8 cellular contexts compared by ENCODE assay signal in the genomic region with DNA sequence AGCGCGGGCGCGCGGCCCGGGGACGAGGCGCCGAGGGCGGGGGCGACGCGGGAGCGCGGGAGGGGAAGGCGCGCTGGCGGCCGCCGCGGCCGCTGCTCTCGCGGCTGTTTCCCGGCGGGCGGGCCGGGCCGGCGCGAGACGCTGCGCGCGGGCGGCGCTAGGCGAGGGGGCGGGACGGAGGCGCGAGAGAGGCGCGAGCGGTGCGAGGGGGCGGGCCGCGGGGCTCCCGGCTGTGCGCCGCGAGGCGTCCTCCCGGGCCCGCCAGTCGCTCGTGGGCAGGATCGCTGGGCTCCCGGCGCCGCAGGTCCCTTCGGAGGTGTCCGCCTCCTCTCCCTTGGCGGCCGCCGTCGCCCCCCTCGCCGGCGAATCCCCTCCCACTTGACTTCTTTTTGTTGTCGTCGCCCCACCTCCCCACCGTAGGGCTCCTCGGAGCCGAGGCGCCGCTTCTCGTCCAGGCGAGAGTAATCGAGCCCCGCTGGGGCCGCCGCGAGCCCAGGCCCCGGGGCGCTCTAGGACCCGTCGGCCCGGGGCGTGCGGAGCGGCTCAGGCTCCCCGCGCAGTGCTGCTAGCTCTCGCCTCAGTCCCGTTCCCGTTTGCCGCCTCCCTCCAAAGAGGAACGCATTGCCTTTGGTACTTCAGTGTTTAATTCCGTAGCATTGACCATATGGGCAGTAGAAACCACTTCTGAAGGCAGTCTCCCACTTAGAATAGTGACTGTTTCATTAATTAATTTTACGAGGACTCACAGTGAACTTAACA. TPM values are rescaled to one million over a fixed set of nuclear protein-coding genes. Genes with fewer than 3 reads are reported as not detected.
A peak's percentile ranks its signal among the peaks of the same experiment; 100 is the strongest.
DNase-seq lines count a peak whose midpoint lies in the region; ATAC-seq and TF ChIP-seq lines count a peak whose summit lies in the region.

Gene RANBP9, minus strand, starts transcription at position 110 of the 759 bp plus-strand sequence. CDS start 330 bp downstream, outside the sequence.

- no peak for TF ChIP-seq CTCF in endodermal cell (conservative IDR thresholded peaks at IDR 0.05)

- peaks cover 6% of the 10 kb centered on the region for H3K36me3 ChIP-seq in endodermal cell (ENCODE audit: control insufficient read depth, insufficient read depth, low read length)
- H3K36me3 ChIP-seq in mesodermal cell (ENCODE audit: control insufficient read depth, insufficient read depth, low read length) = peaks cover 4% of the 10 kb centered on the region

- no peaks in the 10 kb centered on the region for H3K27me3 Mint-ChIP-seq in endodermal cell (ENCODE audit: insufficient read depth)

- peak within 1 kb of the TSS; percentile 96 for H3K4me3 ChIP-seq in endodermal cell (ENCODE audit: low read length)
- H3K4me3 ChIP-seq in mesodermal cell (ENCODE audit: extremely low read depth, insufficient read depth, low read length, poor library complexity, severe bottlenecking) = peak within 1 kb of the TSS; percentile 68

- H3K27ac Mint-ChIP-seq in endodermal cell = peak within 1 kb of the TSS; percentile 94

- H3K4me3 Mint-ChIP-seq in endodermal cell = peak within 1 kb of the TSS; percentile 82

- ATAC-seq in GM21360 (IDR thresholded peaks at IDR 0.05; ENCODE audit: unreplicated experiment) = peak; percentile 73

- DNase-seq in COR-L47 (lab: John Stamatoyannopoulos, UW) (peak; percentile 98), HT1080 (ENCODE audit: low read depth) (peak; percentile 90), NOMO-1 treated with dmso at 0.1 percent for 144 hours (lab: John Stamatoyannopoulos, UW; ENCODE audit: unreplicated experiment) (peak; percentile 89), endodermal cell (peak; percentile 95)
- peak; percentile 67 for DNase-seq in activated CD8-positive, alpha-beta memory T cell treated with anti-CD3 and anti-CD28 coated beads, Interleukin-2, amount 50 U/mL, for 1 hour (ENCODE audit: extremely low read depth)
- DNase-seq in stimulated activated CD8-positive, alpha-beta memory T cell treated with anti-CD3 and anti-CD28 coated beads, Interleukin-15, amount 100 ng/mL, for 4 hours (ENCODE audit: low read depth in 2 of 2) = peak; percentile 77 to 82

- H3K36me3 Mint-ChIP-seq in endodermal cell (ENCODE audit: low read depth) = no peaks in the 10 kb centered on the region

- H3K4me1 ChIP-seq in endodermal cell (ENCODE audit: control insufficient read depth, insufficient read depth, low read length) (no peaks in the 10 kb centered on the region), mesodermal cell (ENCODE audit: control insufficient read depth, insufficient read depth, low read length, poor library complexity, severe bottlenecking) (no peaks in the 10 kb centered on the region)

- peaks cover 32% of the 10 kb centered on the region for H3K4me1 Mint-ChIP-seq in endodermal cell

- peak within 1 kb of the TSS; percentile 93 for H3K27ac ChIP-seq in endodermal cell (ENCODE audit: low read depth, low read length)
- H3K27ac ChIP-seq in mesodermal cell (ENCODE audit: low read depth, low read length, severe bottlenecking) = peak within 1 kb of the TSS; percentile 92

- WGBS in endodermal cell (ENCODE audit: insufficient coverage in 1 of 2, insufficient read length in 1 of 2), 2 experiments = 0 to 2% methylated on average over 27 to 102 of the region's 102 CpGs
- WGBS in mesodermal cell (ENCODE audit: insufficient coverage in 2 of 2), 2 experiments = 0% methylated on average over 72 to 88 of the region's 102 CpGs

- no peaks in the 10 kb centered on the region for H3K27me3 ChIP-seq in endodermal cell (ENCODE audit: control insufficient read depth, insufficient read depth, low read length, poor library complexity, severe bottlenecking)

- peaks cover 11% of the 10 kb centered on the region for H3K9me3 Mint-ChIP-seq in endodermal cell

- H3K9me3 ChIP-seq in endodermal cell (ENCODE audit: control insufficient read depth, low read length) (peaks cover 6% of the 10 kb centered on the region), mesodermal cell (ENCODE audit: control insufficient read depth, low read length) (peaks cover 6% of the 10 kb centered on the region)

- H3K9ac ChIP-seq in endodermal cell (ENCODE audit: extremely low read depth, low read length, poor library complexity, severe bottlenecking) = peak within 1 kb of the TSS; percentile 93

RNA-seq across cellular contexts. Expression of gene RANBP9, which starts in this region (rescaled TPM):
- 10.6 and 15.7 TPM in 2 replicates for total RNA-seq in HT1080 (2014; rRNA removed; shearing (Covaris generic))
- polyA plus RNA-seq in HT1080 (2015; cell fraction: cytosol; rRNA removed) = 24.6 and 27.3 TPM in 2 replicates
- 21.4 and 21.8 TPM in 2 replicates for polyA plus RNA-seq in HT1080 (2015; cell fraction: nucleus; rRNA removed)
- total RNA-seq in endodermal cell = 10 to 100 TPM; 43.7 to 45.4 TPM
- polyA plus RNA-seq in endodermal cell (2013, experiment 1 of 2) = 39.4 TPM
- 39.3 TPM for polyA plus RNA-seq in endodermal cell (2013, experiment 2 of 2)
- polyA plus RNA-seq in mesodermal cell (2013, experiment 1 of 2) = 53.2 TPM
- 56.1 TPM for polyA plus RNA-seq in mesodermal cell (2013, experiment 2 of 2)

Comparison
In these comparisons a context has a peak if more than half of its experiments do, and no peak if none do; other contexts are left out.
1. Peak in every context shown above with its lines: DNase-seq, ATAC-seq, H3K4me3 ChIP-seq and H3K27ac ChIP-seq.